21 cellular contexts compared by ENCODE assay signal in genomic region chr4:184359905-184360304, GRCh38.
"Had no signal": no experiment of that assay in that cellular context is flagged by ENCODE, and none has a peak within 500 bp of the region (broad histone marks: within the 10 kb centered on the region; RNA-seq: fewer than 3 reads in every experiment).

No MANE protein-coding gene starts in this region.

- DNase-seq: activated B cell treated with CpG ODN at 0.5 μM for 24 hours; activated CD4-positive, alpha-beta T cell treated with anti-CD3 and anti-CD28 coated beads for 48 hours; activated CD8-positive, alpha-beta memory T cell treated with anti-CD3 and anti-CD28 coated beads, Interleukin-2, amount 50 U/mL, for 48 hours; activated gamma-delta T cell; activated T-cell treated with anti-CD3 and anti-CD28 coated beads, Interleukin-2, amount 50 U/mL, for 72 hours; effector CD4-positive, alpha-beta T cell; heart left ventricle; immature natural killer cell; left colon; naive thymus-derived CD8-positive, alpha-beta T cell; occipital lobe; spleen; stomach; T-helper 2 cell; testis; upper lobe of right lung had no signal

- ATAC-seq: activated naive CD4-positive, alpha-beta T cell treated with anti-CD3 and anti-CD28 coated beads, Interleukin-2, amount 50 U/mL, for 72 hours; activated T-cell treated with anti-CD3 and anti-CD28 coated beads, Interleukin-2, amount 50 U/mL, for 72 hours; heart left ventricle; left colon; naive thymus-derived CD8-positive, alpha-beta T cell; sciatic nerve; upper lobe of right lung had no signal

- H3K27me3 ChIP-seq: cardiac muscle cell, heart left ventricle, spleen, stomach, testis, upper lobe of right lung had no signal

- H3K27ac ChIP-seq: cardiac muscle cell, prostate gland, spleen, stomach, testis, upper lobe of right lung had no signal

- H3K9me3 ChIP-seq: heart left ventricle, prostate gland, stomach, testis, upper lobe of right lung had no signal

- H3K36me3 ChIP-seq: cardiac muscle cell, heart left ventricle, prostate gland, spleen, stomach, upper lobe of right lung had no signal

- H3K4me3 ChIP-seq: cardiac muscle cell, coronary artery, heart left ventricle, prostate gland, spleen, stomach, testis, upper lobe of right lung had no signal

- H3K4me1 ChIP-seq: prostate gland, testis had no signal
